Comparison of ENCODE assay signal across 25 cellular contexts in the genomic region with DNA sequence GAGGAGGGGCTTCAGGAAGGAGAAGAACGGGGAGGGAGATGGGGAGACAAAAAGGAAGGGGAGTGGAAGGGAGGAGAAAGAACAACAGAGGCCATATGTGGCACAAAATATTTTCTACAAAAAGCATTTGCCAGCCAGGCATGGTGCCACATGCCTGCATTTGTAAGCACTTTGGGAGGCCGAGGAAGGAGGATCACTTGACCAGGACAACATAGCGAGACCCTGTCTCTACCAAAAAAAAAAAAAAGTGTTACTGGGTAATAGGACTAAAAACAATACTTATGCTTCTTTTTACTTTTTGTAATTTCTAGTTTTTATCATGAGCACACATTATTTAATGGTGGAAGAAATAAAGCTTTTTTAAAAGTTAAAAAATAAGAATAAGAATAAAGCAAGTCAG. TPM values are rescaled to one million over a fixed set of nuclear protein-coding genes. Genes with fewer than 3 reads are reported as not detected.
"Had no signal": no experiment of that assay in that cellular context is flagged by ENCODE, and none has a peak within 500 bp of the region (broad histone marks: within the 10 kb centered on the region; RNA-seq: fewer than 3 reads in every experiment).

No MANE protein-coding gene starts in this region.

- H3K36me3 ChIP-seq: breast epithelium had no signal

- H3K9me3 ChIP-seq: breast epithelium had no signal

- H3K27ac Mint-ChIP-seq: activated CD8-positive, alpha-beta T cell treated with anti-CD3 and anti-CD28 coated beads, Interleukin-2, amount 10 ng/mL, durations not matched to agents 7 days and 5 days; activated naive CD4-positive, alpha-beta T cell treated with anti-CD3 and anti-CD28 coated beads, Interleukin-2, amount 50 U/mL, for 24 hours; T-helper 2 cell treated with Interferon-gamma antibody and Interleukin-4, amounts not matched to agents 5 μg/mL and 100 μg/mL, for 36 hours had no signal

- H3K4me1 ChIP-seq: breast epithelium had no signal

- H3K4me3 Mint-ChIP-seq: activated CD8-positive, alpha-beta T cell treated with anti-CD3 and anti-CD28 coated beads, Interleukin-2, amount 10 ng/mL, durations not matched to agents 7 days and 5 days; activated naive CD4-positive, alpha-beta T cell treated with anti-CD3 and anti-CD28 coated beads, Interleukin-2, amount 50 U/mL, for 24 hours; T-helper 2 cell treated with Interferon-gamma antibody and Interleukin-4, amounts not matched to agents 5 μg/mL and 100 μg/mL, for 36 hours had no signal

- DNase-seq: activated CD4-positive, alpha-beta T cell treated with anti-CD3 and anti-CD28 coated beads for 48 hours; activated CD4-positive, alpha-beta T cell treated with anti-CD3 and anti-CD28 coated beads, Interleukin-2, amount 50 U/mL, for 4 hours; activated CD4-positive, CD25-positive, alpha-beta regulatory T cell treated with anti-CD3 and anti-CD28 coated beads, Interleukin-2, amount 50 U/mL, for 72 hours; activated CD8-positive, alpha-beta memory T cell treated with anti-CD3 and anti-CD28 coated beads, Interleukin-2, amount 50 U/mL, for 48 hours; activated CD8-positive, alpha-beta T cell treated with anti-CD3 and anti-CD28 coated beads, Interleukin-2, amount 10 ng/mL, durations not matched to agents 7 days and 5 days; activated effector memory CD4-positive, alpha-beta T cell treated with Interleukin-2 at 50 U/mL for 16 hours; activated naive CD4-positive, alpha-beta T cell; activated T-cell treated with anti-CD3 and anti-CD28 coated beads, Interleukin-2, amount 50 U/mL, for 1 hour; aorta; caudate nucleus; Kasumi-1; NCI-H1048; NCI-H1417; NCI-H1930; NCI-H345; NCI-H510A; NCI-H526 treated with DMSO at 0.1 percent for 48 hours; NCI-H82; SIG-M5; T-helper 1 cell had no signal

- H3K27ac ChIP-seq: breast epithelium, coronary artery had no signal

- H3K27me3 Mint-ChIP-seq: activated naive CD4-positive, alpha-beta T cell treated with anti-CD3 and anti-CD28 coated beads, Interleukin-2, amount 50 U/mL, for 24 hours had no signal

- H3K27me3 ChIP-seq: breast epithelium had no signal

- H3K36me3 Mint-ChIP-seq: activated naive CD4-positive, alpha-beta T cell treated with anti-CD3 and anti-CD28 coated beads, Interleukin-2, amount 50 U/mL, for 24 hours had no signal

- H3K4me3 ChIP-seq: breast epithelium, coronary artery had no signal

- H3K9me3 Mint-ChIP-seq: activated naive CD4-positive, alpha-beta T cell treated with anti-CD3 and anti-CD28 coated beads, Interleukin-2, amount 50 U/mL, for 24 hours; T-helper 2 cell treated with Interferon-gamma antibody and Interleukin-4, amounts not matched to agents 5 μg/mL and 100 μg/mL, for 36 hours had no signal

RNA-seq across cellular contexts. Expression of gene PLEKHB1, which starts 53.7 kb away (rescaled TPM):
- total RNA-seq: RPMI7951 had no signal
